Comparison of ENCODE assay signal across 9 cellular contexts in genomic region chr3:72123908-72124441, GRCh38.
A peak's percentile ranks its signal among the peaks of the same experiment; 100 is the strongest.
DNase-seq lines count a peak whose midpoint lies in the region; ATAC-seq, FAIRE-seq and TF ChIP-seq lines count a peak whose summit lies in the region.
"Had no signal": no experiment of that assay in that cellular context is flagged by ENCODE, and none has a peak within 500 bp of the region (broad histone marks: within the 10 kb centered on the region; RNA-seq: fewer than 3 reads in every experiment).

No MANE protein-coding gene starts in this region.

- H3K27me3 Mint-ChIP-seq in naive thymus-derived CD4-positive, alpha-beta T cell = peaks cover 0 to 4% (median 0%) of the 10 kb centered on the region in 5 donors

- H3K9me2 ChIP-seq in HCT116 (ENCODE audit: insufficient read depth) = no peaks in the 10 kb centered on the region

- H3K4me1 ChIP-seq in HCT116 (ENCODE audit: control insufficient read depth in 1 of 2, insufficient read depth in 2 of 2, low read length in 2 of 2) = peaks cover 8 to 19% of the 10 kb centered on the region in 2 experiments; a peak in 3 of 4 replicates
- peaks cover 8% of the 10 kb centered on the region for H3K4me1 ChIP-seq in RWPE2 (ENCODE audit: insufficient read depth, poor library complexity, severe bottlenecking)
- H3K4me1 ChIP-seq in naive thymus-derived CD4-positive, alpha-beta T cell (ENCODE audit: control insufficient read depth in 2 of 2, insufficient read depth in 2 of 2, low read length in 2 of 2) = no peaks in the 10 kb centered on the region

- DNase-seq in ELR (ENCODE audit: low read depth) (peak; percentile 68), HCT116 (ENCODE audit: low read depth, low spot score) (peak; percentile 75), RWPE2 (ENCODE audit: low spot score) (peak; percentile 91), COR-L47 (lab: John Stamatoyannopoulos, UW) (no peak), NCI-H1092 treated with DMSO at 0.1 percent for 48 hours (lab: John Stamatoyannopoulos, UW) (no peak)
- no peak for DNase-seq in naive thymus-derived CD4-positive, alpha-beta T cell
- no peak for DNase-seq in activated CD4-positive, alpha-beta T cell treated with anti-CD3 and anti-CD28 coated beads, Interleukin-2, amount 50 U/mL, for 4 hours

- no peaks in the 10 kb centered on the region for H3K36me3 ChIP-seq in HCT116 (ENCODE audit: control insufficient read depth in 1 of 2, insufficient read depth in 2 of 2, low read length in 2 of 2)
- H3K36me3 ChIP-seq in RWPE2 (ENCODE audit: low read depth) = no peaks in the 10 kb centered on the region
- H3K36me3 ChIP-seq in naive thymus-derived CD4-positive, alpha-beta T cell (ENCODE audit: control insufficient read depth in 2 of 3, insufficient read depth in 3 of 3, low read length in 3 of 3) = no peaks in the 10 kb centered on the region

- H3K4me3 Mint-ChIP-seq in naive thymus-derived CD4-positive, alpha-beta T cell = no peak overlapping the region
- H3K4me3 Mint-ChIP-seq: dendritic cell treated with granulocyte-macrophage colony-stimulating factor and Interleukin-4, amounts not matched to agents 40 ng/mL and 50 ng/mL, for 4 days had no signal

- peak overlapping the region; percentile 71 for H2AFZ ChIP-seq in HCT116 (ENCODE audit: low read depth, low read length, poor library complexity, severe bottlenecking)

- H3K27me3 ChIP-seq in HCT116 (ENCODE audit: insufficient read depth, low read length) (no peaks in the 10 kb centered on the region; the same call in 1 of the 2 replicates), RWPE2 (ENCODE audit: insufficient read depth, poor library complexity, severe bottlenecking) (no peaks in the 10 kb centered on the region)
- H3K27me3 ChIP-seq in naive thymus-derived CD4-positive, alpha-beta T cell (ENCODE audit: control insufficient read depth in 2 of 2, insufficient read depth in 2 of 2, low read length in 2 of 2) = no peaks in the 10 kb centered on the region

- H3K27ac Mint-ChIP-seq in naive thymus-derived CD4-positive, alpha-beta T cell = no peak overlapping the region
- H3K27ac Mint-ChIP-seq: dendritic cell treated with granulocyte-macrophage colony-stimulating factor and Interleukin-4, amounts not matched to agents 40 ng/mL and 50 ng/mL, for 4 days had no signal

- no peak overlapping the region for H3K27ac ChIP-seq in HCT116 (ENCODE audit: low read depth, low read length)
- H3K27ac ChIP-seq in RWPE2 (ENCODE audit: poor library complexity, severe bottlenecking) = no peak overlapping the region
- H3K27ac ChIP-seq in naive thymus-derived CD4-positive, alpha-beta T cell (ENCODE audit: low read depth, low read length) = no peak overlapping the region

- peak; percentile 83 for ATAC-seq in HCT116
- peak; percentile 87 for ATAC-seq in RWPE2 (ENCODE audit: low read depth)
- no peak for ATAC-seq in naive thymus-derived CD4-positive, alpha-beta T cell

- TF ChIP-seq CTCF in HCT116 (IDR thresholded peaks at IDR 0.05 in 2 of 3, conservative IDR thresholded peaks at IDR 0.05 in 1 of 3; ENCODE audit: borderline replicate concordance in 1 of 3, insufficient read depth in 1 of 3, low read depth in 2 of 3, low read length in 2 of 3) (no peak), RWPE2 (IDR thresholded peaks at IDR 0.05; ENCODE audit: poor library complexity, severe bottlenecking) (no peak)

- CTCF ChIA-PET in HCT116 (lab: Charles Lee) = no interaction called here
- CTCF ChIA-PET in naive thymus-derived CD4-positive, alpha-beta T cell (lab: Charles Lee) = no interaction called here

- no peaks in the 10 kb centered on the region for H3K79me2 ChIP-seq in HCT116 (ENCODE audit: insufficient read depth, low read length)

- RAD21 ChIA-PET in HCT116 (lab: Charles Lee; ENCODE audit: low non-redundant PET in 1 of 2, low total read pairs in 2 of 2, uncharacterized antibody in 2 of 2, unreplicated experiment in 2 of 2) = no interaction called here

- no peaks in the 10 kb centered on the region for H4K20me1 ChIP-seq in HCT116 (ENCODE audit: insufficient read depth)

- H3K4me3 ChIP-seq in HCT116 (replicated peaks in 1 of 2; ENCODE audit: low read depth in 1 of 2, low read length in 2 of 2) = peak overlapping the region in 1 of 2 experiments; percentile 25; a peak in 1 of 4 replicates
- H3K4me3 ChIP-seq in RWPE2 (ENCODE audit: severe bottlenecking) = no peak overlapping the region
- H3K4me3 ChIP-seq in naive thymus-derived CD4-positive, alpha-beta T cell (ENCODE audit: low read length) = no peak overlapping the region

- no peak overlapping the region for H3K9ac ChIP-seq in HCT116 (ENCODE audit: low read length)

- TF ChIP-seq POLR2A in HCT116 (IDR thresholded peaks at IDR 0.05; ENCODE audit: borderline replicate concordance, extremely low read depth, insufficient read depth, insufficient read length) = no peak

- H3K4me1 Mint-ChIP-seq in naive thymus-derived CD4-positive, alpha-beta T cell = no peaks in the 10 kb centered on the region

- BruUV-seq in HCT116 (replicated peaks; lab: Mats Ljungman, UMichigan) = no TSS peak

- peak; percentile 64 for FAIRE-seq in islet of Langerhans (lab: Jason Lieb, UNC)

- peak overlapping the region; percentile 58 for H3K4me2 ChIP-seq in HCT116 (ENCODE audit: low read length)

- POLR2A ChIA-PET in HCT116 (lab: Charles Lee) = no interaction called here
- POLR2A ChIA-PET in naive thymus-derived CD4-positive, alpha-beta T cell (lab: Charles Lee) = no interaction called here

- peaks cover 0 to 1% (median 0%) of the 10 kb centered on the region in 11 donors for H3K9me3 Mint-ChIP-seq in naive thymus-derived CD4-positive, alpha-beta T cell
- H3K9me3 Mint-ChIP-seq: dendritic cell treated with granulocyte-macrophage colony-stimulating factor and Interleukin-4, amounts not matched to agents 40 ng/mL and 50 ng/mL, for 4 days had no signal

- H3K9me3 ChIP-seq in HCT116 (ENCODE audit: control insufficient read depth in 1 of 2, insufficient read depth in 1 of 2, low read depth in 1 of 2, low read length in 2 of 2) (no peaks in the 10 kb centered on the region), RWPE2 (ENCODE audit: severe bottlenecking) (no peaks in the 10 kb centered on the region)
- no peaks in the 10 kb centered on the region for H3K9me3 ChIP-seq in naive thymus-derived CD4-positive, alpha-beta T cell (ENCODE audit: control insufficient read depth in 2 of 3, low read length in 3 of 3)

- no peaks in the 10 kb centered on the region for H3K36me3 Mint-ChIP-seq in naive thymus-derived CD4-positive, alpha-beta T cell

- TF ChIP-seq RAD21 in HCT116 (IDR thresholded peaks at IDR 0.05; ENCODE audit: low read depth) = 0 out of 2 replicates have a peak, but pooled peaks have one; percentile 3

- intact Hi-C loops in HCT116 (cut with micrococcal nuclease) = no loop called here
- intact Hi-C loops in naive thymus-derived CD4-positive, alpha-beta T cell (cut with micrococcal nuclease) = no loop called here

TF ChIP-seq in HCT116, 20 proteins besides CTCF, POLR2A, EP300 and RAD21 (continues in another document):
- peak; percentile 36; the same call in 1 of the 2 replicates for TF ChIP-seq SP1 (IDR thresholded peaks at IDR 0.05; ENCODE audit: low read depth)
- TF ChIP-seq TCF7L2 (IDR thresholded peaks at IDR 0.05; ENCODE audit: borderline replicate concordance, extremely low read depth, insufficient read depth, insufficient read length) = peak; percentile 58
- no peak for TF ChIP-seq EGR1 (IDR thresholded peaks at IDR 0.05; ENCODE audit: low read depth)
- peak; percentile 91 for TF ChIP-seq CEBPB (IDR thresholded peaks at IDR 0.05; ENCODE audit: low read depth)
- no peak for TF ChIP-seq EZH2phosphoT487 (IDR thresholded peaks at IDR 0.05; ENCODE audit: borderline replicate concordance)
- 0 out of 2 replicates have a peak, but pooled peaks have one; percentile 59 for TF ChIP-seq CBX3 (IDR thresholded peaks at IDR 0.05; ENCODE audit: low read depth)
- TF ChIP-seq SIN3A (IDR thresholded peaks at IDR 0.05; ENCODE audit: low read depth) = no peak
- peak; percentile 75 for TF ChIP-seq JUND (IDR thresholded peaks at IDR 0.05)
- TF ChIP-seq, protein P1, sequence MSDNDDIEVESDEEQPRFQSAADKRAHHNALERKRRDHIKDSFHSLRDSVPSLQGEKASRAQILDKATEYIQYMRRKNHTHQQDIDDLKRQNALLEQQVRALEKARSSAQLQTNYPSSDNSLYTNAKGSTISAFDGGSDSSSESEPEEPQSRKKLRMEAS (IDR thresholded peaks at IDR 0.05) = no peak; the same call in 1 of the 2 replicates
- no peak for TF ChIP-seq ZFX (IDR thresholded peaks at IDR 0.05)
- no peak for TF ChIP-seq EZH2 (IDR thresholded peaks at IDR 0.05)
- no peak for TF ChIP-seq ZNF274 (IDR thresholded peaks at IDR 0.05; ENCODE audit: low read depth, low read length)
- TF ChIP-seq YY1 (IDR thresholded peaks at IDR 0.05; ENCODE audit: extremely low read depth, insufficient replicate concordance, low read depth, low read length) = no peak
- TF ChIP-seq, protein P2, sequence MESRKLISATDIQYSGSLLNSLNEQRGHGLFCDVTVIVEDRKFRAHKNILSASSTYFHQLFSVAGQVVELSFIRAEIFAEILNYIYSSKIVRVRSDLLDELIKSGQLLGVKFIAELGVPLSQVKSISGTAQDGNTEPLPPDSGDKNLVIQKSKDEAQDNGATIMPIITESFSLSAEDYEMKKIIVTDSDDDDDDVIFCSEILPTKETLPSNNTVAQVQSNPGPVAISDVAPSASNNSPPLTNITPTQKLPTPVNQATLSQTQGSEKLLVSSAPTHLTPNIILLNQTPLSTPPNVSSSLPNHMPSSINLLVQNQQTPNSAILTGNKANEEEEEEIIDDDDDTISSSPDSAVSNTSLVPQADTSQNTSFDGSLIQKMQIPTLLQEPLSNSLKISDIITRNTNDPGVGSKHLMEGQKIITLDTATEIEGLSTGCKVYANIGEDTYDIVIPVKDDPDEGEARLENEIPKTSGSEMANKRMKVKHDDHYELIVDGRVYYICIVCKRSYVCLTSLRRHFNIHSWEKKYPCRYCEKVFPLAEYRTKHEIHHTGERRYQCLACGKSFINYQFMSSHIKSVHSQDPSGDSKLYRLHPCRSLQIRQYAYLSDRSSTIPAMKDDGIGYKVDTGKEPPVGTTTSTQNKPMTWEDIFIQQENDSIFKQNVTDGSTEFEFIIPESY (IDR thresholded peaks at IDR 0.05; ENCODE audit: extremely low read depth, insufficient replicate concordance, low read length) = no peak

Comparison
In these comparisons a context has a peak if more than half of its experiments do, and no peak if none do; other contexts are left out.
1. DNase-seq: peak in ELR (single experiment), HCT116 (single experiment) and RWPE2 (single experiment); none in naive thymus-derived CD4-positive, alpha-beta T cell (0 of 9), COR-L47 (single experiment), NCI-H1092 treated with DMSO at 0.1 percent for 48 hours (single experiment) and activated CD4-positive, alpha-beta T cell treated with anti-CD3 and anti-CD28 coated beads, Interleukin-2, amount 50 U/mL, for 4 hours (0 of 2).